ENCODE assay signal across 12 cellular contexts in the genomic region with DNA sequence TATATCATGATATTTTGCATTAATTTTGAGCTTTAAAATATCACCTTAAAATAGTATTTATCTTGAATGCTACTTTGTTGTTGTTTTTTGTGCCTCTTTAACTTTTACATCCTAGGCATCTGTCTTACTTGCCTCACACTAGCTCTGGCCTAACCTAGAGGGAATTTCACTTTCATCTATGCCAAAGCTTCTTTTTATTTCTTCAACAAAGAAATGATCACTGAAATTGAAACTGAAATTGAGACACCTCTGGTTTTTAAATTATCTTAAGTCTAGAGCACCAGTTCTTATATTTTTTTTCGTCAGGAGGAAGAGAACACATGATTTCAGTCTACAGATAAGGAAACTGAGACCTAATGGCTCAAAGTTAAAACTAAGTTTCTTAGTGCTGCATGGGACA. TPM values are rescaled to one million over a fixed set of nuclear protein-coding genes. Genes with fewer than 3 reads are reported as not detected.
DNase-seq lines count a peak whose midpoint lies in the region; ATAC-seq, FAIRE-seq and TF ChIP-seq lines count a peak whose summit lies in the region.
"Had no signal": no experiment of that assay in that cellular context is flagged by ENCODE, and none has a peak within 500 bp of the region (broad histone marks: within the 10 kb centered on the region; RNA-seq: fewer than 3 reads in every experiment).

No MANE protein-coding gene starts in this region.

- H3K27me3 ChIP-seq in A673 (replicated peaks; ENCODE audit: insufficient read depth, low read depth, low read length, poor library complexity) (peaks cover 25% of the 10 kb centered on the region), stomach (peaks cover 0 to 28% (median 16%) of the 10 kb centered on the region in 3 donors)

- CTCF ChIA-PET in A673 (lab: Charles Lee), result no interaction called here

- no TSS peak for BruUV-seq in A673 (replicated peaks; lab: Mats Ljungman, UMichigan)

- TF ChIP-seq CTCF in A673 (conservative IDR thresholded peaks at IDR 0.05; ENCODE audit: low read depth, low read length) (no peak), stomach (IDR thresholded peaks at IDR 0.05) (no peak)

- DNase-seq in GM12891 (ENCODE audit: insufficient read length, low spot score) (peak; percentile 8), GM19240 (ENCODE audit: insufficient read length, low spot score) (peak; percentile 19), foreskin melanocyte (no peak), A673 (ENCODE audit: low spot score) (no peak), stomach (no peak), ACHN (no peak)
- DNase-seq: activated T-cell treated with anti-CD3 and anti-CD28 coated beads, Interleukin-2, amount 50 U/mL, for 72 hours; islet precursor cell; NCI-H2081 treated with DMSO at 0.1 percent for 48 hours had no signal

- intact Hi-C loops in A673 (cut with micrococcal nuclease; ENCODE audit: unreplicated experiment), result no loop called here
- intact Hi-C loops in stomach (cut with DNase I; ENCODE audit: low total_unique reads), result no loop called here

- H3K36me3 ChIP-seq in A673 (ENCODE audit: insufficient read depth, low read length, poor library complexity, severe bottlenecking) (no peaks in the 10 kb centered on the region), stomach (no peaks in the 10 kb centered on the region)

- WGBS in stomach, 5 donors, result 40 to 58% (median 48%) methylated on average over 1 of the region's 1 CpG

- in situ Hi-C loops in ACHN (cut with HindIII; ENCODE audit: low pct_ligation_motif_present, low pct_unique_long_range_greater_than_20kb, low sequenced_read_pairs), result no loop called here

- H3K4me1 ChIP-seq in A673 (ENCODE audit: insufficient read depth, low read length, poor library complexity, severe bottlenecking) (no peaks in the 10 kb centered on the region), stomach (peaks cover 8 to 20% (median 18%) of the 10 kb centered on the region in 4 donors)

- POLR2A ChIA-PET in A673 (lab: Charles Lee; ENCODE audit: low non-redundant PET), result no interaction called here

- H3K4me3 ChIP-seq in A673 (ENCODE audit: low read depth, low read length, poor library complexity, severe bottlenecking) (no peak overlapping the region), stomach (no peak overlapping the region)

- peak; percentile 16 for FAIRE-seq in GM12891 (lab: Jason Lieb, UNC)
- FAIRE-seq: bronchial epithelial cell had no signal

- ATAC-seq in HG02588 (IDR thresholded peaks at IDR 0.05; ENCODE audit: unreplicated experiment), result peak; percentile 78
- ATAC-seq in HG03342 (IDR thresholded peaks at IDR 0.05; ENCODE audit: unreplicated experiment), result peak; percentile 88

- H3K9me3 ChIP-seq in A673 (ENCODE audit: low read depth, low read length, poor library complexity, severe bottlenecking) (no peaks in the 10 kb centered on the region), stomach (no peaks in the 10 kb centered on the region)

- no peak for TF ChIP-seq EP300 in stomach (IDR thresholded peaks at IDR 0.05)

- H3K27ac ChIP-seq in A673 (ENCODE audit: low read depth, low read length, poor library complexity, severe bottlenecking) (no peak overlapping the region), stomach (no peak overlapping the region)

- TF ChIP-seq POLR2A in GM12891 (IDR thresholded peaks at IDR 0.05; ENCODE audit: low read depth, low read length), result no peak
- TF ChIP-seq POLR2A in stomach (IDR thresholded peaks at IDR 0.05), result no peak

TF ChIP-seq in GM12891, 5 proteins besides CTCF, POLR2A, EP300 and RAD21:
- TF ChIP-seq POLR2AphosphoS5 (IDR thresholded peaks at IDR 0.05; ENCODE audit: low read depth, low read length), result no peak
- no peak for TF ChIP-seq SPI1 (IDR thresholded peaks at IDR 0.05; ENCODE audit: low read depth, low read length)
- TF ChIP-seq PAX5 (IDR thresholded peaks at IDR 0.05; ENCODE audit: insufficient read depth, low read length, severe bottlenecking), result no peak
- no peak for TF ChIP-seq TAF1 (IDR thresholded peaks at IDR 0.05; ENCODE audit: low read depth, low read length)
- no peak for TF ChIP-seq POU2F2 (IDR thresholded peaks at IDR 0.05; ENCODE audit: low read depth, low read length)

RNA-seq across cellular contexts. Expression of gene SCIN, which starts 3.5 kb away (rescaled TPM):
- 0.03 TPM for polyA plus RNA-seq in GM12891 (2012; ENCODE audit: low read depth, missing spikeins)
- total RNA-seq in A673 (2021) (0.09 and 0.39 TPM in 2 replicates), stomach (10 to 100 TPM in 2 of 5 donors, 1 to 10 TPM in 3; 4.1 to 46.6 (median 8.4) TPM)
- polyA plus RNA-seq in stomach, result 10 to 100 TPM in 1 of 3 donors, 1 to 10 TPM in 2; 2.5 to 49.2 (median 5.4) TPM

Comparison
In these comparisons a context has a peak if more than half of its experiments do, and no peak if none do; other contexts are left out.
1. DNase-seq: peak in GM12891 (single experiment) and GM19240 (single experiment); none in foreskin melanocyte (single experiment), A673 (single experiment), stomach (single experiment) and ACHN (single experiment).